25 cellular contexts compared by ENCODE assay signal in the genomic region with DNA sequence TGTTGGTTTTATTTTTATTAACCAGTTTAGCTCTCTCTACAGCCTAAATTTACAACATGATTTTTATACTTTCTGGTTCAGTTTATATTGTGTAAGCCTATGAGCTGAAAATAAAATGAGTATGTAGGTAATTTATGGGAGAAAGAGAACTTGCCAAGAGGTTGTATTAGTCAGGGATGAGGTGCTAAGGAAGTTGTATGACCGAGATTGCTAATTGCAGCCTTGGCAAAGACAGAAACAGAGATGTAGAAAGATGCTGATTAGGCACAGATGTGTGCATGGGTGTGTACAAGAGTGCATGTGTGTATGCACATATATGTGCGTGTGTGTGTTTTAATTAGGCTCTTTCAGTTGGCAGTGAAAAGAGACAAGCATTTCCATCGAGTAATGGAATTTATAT.
"Had no signal": no experiment of that assay in that cellular context is flagged by ENCODE, and none has a peak within 500 bp of the region (broad histone marks: within the 10 kb centered on the region; RNA-seq: fewer than 3 reads in every experiment).

No MANE protein-coding gene starts in this region.

- H3K27me3 ChIP-seq: neutrophil, ovary, right lobe of liver, sigmoid colon, stomach, suprapubic skin, testis, tibial artery, transverse colon, upper lobe of right lung, uterus had no signal

- H3K27ac ChIP-seq: neutrophil, ovary, parathyroid adenoma, psoas muscle, right lobe of liver, sigmoid colon, stomach, suprapubic skin, testis, tibial artery, transverse colon, upper lobe of right lung, uterus had no signal

- H3K79me2 ChIP-seq: parathyroid adenoma had no signal

- H3K4me1 ChIP-seq: parathyroid adenoma, psoas muscle, right lobe of liver, sigmoid colon, stomach, suprapubic skin, testis, tibial artery, transverse colon, upper lobe of right lung, uterus had no signal

- H3K4me3 ChIP-seq: ovary, psoas muscle, right lobe of liver, sigmoid colon, stomach, suprapubic skin, testis, tibial artery, transverse colon, upper lobe of right lung, uterus had no signal

- H3K9me3 ChIP-seq: neutrophil, ovary, psoas muscle, right lobe of liver, sigmoid colon, stomach, suprapubic skin, testis, tibial artery, transverse colon, upper lobe of right lung, uterus had no signal

- H2AFZ ChIP-seq: parathyroid adenoma had no signal

- H3K36me3 ChIP-seq: neutrophil, ovary, right lobe of liver, sigmoid colon, stomach, suprapubic skin, tibial artery, transverse colon, upper lobe of right lung, uterus had no signal

- DNase-seq: naive thymus-derived CD8-positive, alpha-beta T cell; nephron progenitor cell; occipital lobe; ovary; posterior cingulate gyrus; psoas muscle; right cardiac atrium; right lobe of liver; sigmoid colon; small intestine; stimulated activated CD4-positive, alpha-beta T cell treated with anti-CD3 and anti-CD28 coated beads, Interleukin-15, amount 100 ng/mL, for 24 hours; stimulated activated CD4-positive, alpha-beta T cell treated with anti-CD3 and anti-CD28 coated beads, Interleukin-2, amount 100 ng/mL, for 24 hours; stimulated activated CD4-positive, alpha-beta T cell treated with anti-CD3 and anti-CD28 coated beads, Interleukin-2, amount 100 ng/mL, for 48 hours; stimulated activated CD4-positive, alpha-beta T cell treated with anti-CD3 and anti-CD28 coated beads, Interleukin-4, amount 100 ng/mL, for 24 hours; stimulated activated naive B cell treated with anti-CD40 and anti-IgM and Interleukin-4, amounts not matched to agents 10 μg/mL and 1 μg/mL and 100 μg/mL, for 72 hours; stimulated activated naive CD4-positive, alpha-beta T cell treated with Interleukin-2 at 50 U/mL for 16 hours; stomach; testis; tibial artery; transverse colon; upper lobe of right lung; uterus had no signal

- ATAC-seq: naive thymus-derived CD8-positive, alpha-beta T cell; psoas muscle; right cardiac atrium; right lobe of liver; stimulated activated naive B cell treated with anti-CD40 and anti-IgM and Interleukin-4, amounts not matched to agents 10 μg/mL and 1 μg/mL and 100 μg/mL, for 72 hours; upper lobe of right lung had no signal
